Comparison of ENCODE assay signal across 32 cellular contexts in genomic region chr9:130495067-130495466, GRCh38. TPM values are rescaled to one million over a fixed set of nuclear protein-coding genes. Genes with fewer than 3 reads are reported as not detected.
"Had no signal": no experiment of that assay in that cellular context is flagged by ENCODE, and none has a peak within 500 bp of the region (broad histone marks: within the 10 kb centered on the region; RNA-seq: fewer than 3 reads in every experiment).

No MANE protein-coding gene starts in this region.

- H3K27ac Mint-ChIP-seq: immature natural killer cell; mesothelial cell of epicardium; naive B cell; natural killer cell; nephron progenitor cell; progenitor cell of endocrine pancreas; stimulated activated effector memory CD8-positive, alpha-beta T cell treated with anti-CD3 and anti-CD28 coated beads, Interleukin-12 subunit alpha, Interleukin-12 subunit beta, amount 100 ng/mL, for 72 hours; stimulated activated naive CD8-positive, alpha-beta T cell treated with anti-CD3 and anti-CD28 coated beads, Interleukin-15, Interleukin-2, amounts not matched to agents 100 ng/mL and 50 ng/mL, for 24 hours had no signal

- H3K4me3 Mint-ChIP-seq: immature natural killer cell; mesothelial cell of epicardium; naive B cell; natural killer cell; nephron progenitor cell; stimulated activated effector memory CD8-positive, alpha-beta T cell treated with anti-CD3 and anti-CD28 coated beads, Interleukin-12 subunit alpha, Interleukin-12 subunit beta, amount 100 ng/mL, for 72 hours; stimulated activated naive CD8-positive, alpha-beta T cell treated with anti-CD3 and anti-CD28 coated beads, Interleukin-15, Interleukin-2, amounts not matched to agents 100 ng/mL and 50 ng/mL, for 24 hours had no signal

- H3K4me1 Mint-ChIP-seq: immature natural killer cell, mesothelial cell of epicardium, naive B cell, natural killer cell had no signal

- H3K9me3 Mint-ChIP-seq: immature natural killer cell; natural killer cell; stimulated activated effector memory CD8-positive, alpha-beta T cell treated with anti-CD3 and anti-CD28 coated beads, Interleukin-12 subunit alpha, Interleukin-12 subunit beta, amount 100 ng/mL, for 72 hours had no signal

- H3K4me1 ChIP-seq: left lung, lower lobe of right lung, right atrium auricular region, suprapubic skin, tibial artery, upper lobe of right lung had no signal

- H3K27me3 ChIP-seq: heart left ventricle, left lung, ovary, right atrium auricular region, suprapubic skin, tibial artery, upper lobe of right lung had no signal

- H3K27ac ChIP-seq: heart left ventricle, left lung, lower lobe of right lung, neutrophil, ovary, right atrium auricular region, skin epidermis, suprapubic skin, thoracic aorta, tibial artery, upper lobe of right lung had no signal

- H3K9me3 ChIP-seq: lower lobe of right lung, neutrophil, suprapubic skin, thoracic aorta, upper lobe of right lung had no signal

- H3K27me3 Mint-ChIP-seq: stimulated activated naive CD8-positive, alpha-beta T cell treated with anti-CD3 and anti-CD28 coated beads, Interleukin-15, Interleukin-2, amounts not matched to agents 100 ng/mL and 50 ng/mL, for 24 hours had no signal

- FAIRE-seq: islet of Langerhans, kidney, urothelium cell line had no signal

- ATAC-seq: heart left ventricle; left colon; left lung; lower lobe of right lung; natural killer cell; sciatic nerve; stimulated activated effector memory CD8-positive, alpha-beta T cell treated with anti-CD3 and anti-CD28 coated beads, Interleukin-12 subunit alpha, Interleukin-12 subunit beta, amount 100 ng/mL, for 72 hours; upper lobe of right lung had no signal

- H3K36me3 Mint-ChIP-seq: immature natural killer cell; natural killer cell; stimulated activated effector memory CD8-positive, alpha-beta T cell treated with anti-CD3 and anti-CD28 coated beads, Interleukin-12 subunit alpha, Interleukin-12 subunit beta, amount 100 ng/mL, for 72 hours had no signal

- H3K4me3 ChIP-seq: heart left ventricle, left lung, lower lobe of right lung, ovary, right atrium auricular region, skin epidermis, suprapubic skin, thoracic aorta, tibial artery, upper lobe of right lung had no signal

- DNase-seq: heart left ventricle; hypothalamus; immature natural killer cell; kidney; left colon; left lung; lower lobe of right lung; mammary epithelial cell; mesendoderm; naive B cell; natural killer cell; nephron progenitor cell; occipital lobe; ovary; stimulated activated CD4-positive, alpha-beta T cell treated with anti-CD3 and anti-CD28 coated beads, Interleukin-12 subunit alpha, Interleukin-12 subunit beta, amount 100 ng/mL, for 4 hours; stimulated activated CD4-positive, alpha-beta T cell treated with anti-CD3 and anti-CD28 coated beads, Interleukin-4, amount 100 ng/mL, for 24 hours; stimulated activated naive CD4-positive, alpha-beta T cell; tibial artery; trophoblast cell; upper lobe of right lung had no signal

- H3K36me3 ChIP-seq: neutrophil, ovary had no signal

RNA-seq across cellular contexts. Expression of gene ASS1, which starts 50.3 kb away (rescaled TPM):
- polyA plus RNA-seq: immature natural killer cell had no signal
